Comparison of ENCODE assay signal across 1 cellular context in genomic region chr2:68231061-68231372, GRCh38.
TF ChIP-seq lines count a peak whose summit lies in the region.

No MANE protein-coding gene starts in this region.

TF ChIP-seq in HepG2, 621 proteins besides CTCF, POLR2A, EP300 and RAD21:
- TF ChIP-seq SMC3 (IDR thresholded peaks at IDR 0.05; ENCODE audit: low read length) (no peak), AHR (CRISPR knock-in tag; IDR thresholded peaks at IDR 0.05) (no peak), ZBTB37 (CRISPR knock-in tag; IDR thresholded peaks at IDR 0.05) (no peak), ATF1 (CRISPR knock-in tag; IDR thresholded peaks at IDR 0.05) (no peak), NCOA5 (CRISPR knock-in tag; IDR thresholded peaks at IDR 0.05) (no peak)
- TF ChIP-seq, protein P1, sequence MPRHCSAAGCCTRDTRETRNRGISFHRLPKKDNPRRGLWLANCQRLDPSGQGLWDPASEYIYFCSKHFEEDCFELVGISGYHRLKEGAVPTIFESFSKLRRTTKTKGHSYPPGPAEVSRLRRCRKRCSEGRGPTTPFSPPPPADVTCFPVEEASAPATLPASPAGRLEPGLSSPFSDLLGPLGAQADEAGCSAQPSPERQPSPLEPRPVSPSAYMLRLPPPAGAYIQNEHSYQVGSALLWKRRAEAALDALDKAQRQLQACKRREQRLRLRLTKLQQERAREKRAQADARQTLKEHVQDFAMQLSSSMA (CRISPR knock-in tag; IDR thresholded peaks at IDR 0.05) = no peak
TF ChIP-seq in HepG2: peak in this region for 0.
